ENCODE assay signal across 1 cellular context in the genomic region with DNA sequence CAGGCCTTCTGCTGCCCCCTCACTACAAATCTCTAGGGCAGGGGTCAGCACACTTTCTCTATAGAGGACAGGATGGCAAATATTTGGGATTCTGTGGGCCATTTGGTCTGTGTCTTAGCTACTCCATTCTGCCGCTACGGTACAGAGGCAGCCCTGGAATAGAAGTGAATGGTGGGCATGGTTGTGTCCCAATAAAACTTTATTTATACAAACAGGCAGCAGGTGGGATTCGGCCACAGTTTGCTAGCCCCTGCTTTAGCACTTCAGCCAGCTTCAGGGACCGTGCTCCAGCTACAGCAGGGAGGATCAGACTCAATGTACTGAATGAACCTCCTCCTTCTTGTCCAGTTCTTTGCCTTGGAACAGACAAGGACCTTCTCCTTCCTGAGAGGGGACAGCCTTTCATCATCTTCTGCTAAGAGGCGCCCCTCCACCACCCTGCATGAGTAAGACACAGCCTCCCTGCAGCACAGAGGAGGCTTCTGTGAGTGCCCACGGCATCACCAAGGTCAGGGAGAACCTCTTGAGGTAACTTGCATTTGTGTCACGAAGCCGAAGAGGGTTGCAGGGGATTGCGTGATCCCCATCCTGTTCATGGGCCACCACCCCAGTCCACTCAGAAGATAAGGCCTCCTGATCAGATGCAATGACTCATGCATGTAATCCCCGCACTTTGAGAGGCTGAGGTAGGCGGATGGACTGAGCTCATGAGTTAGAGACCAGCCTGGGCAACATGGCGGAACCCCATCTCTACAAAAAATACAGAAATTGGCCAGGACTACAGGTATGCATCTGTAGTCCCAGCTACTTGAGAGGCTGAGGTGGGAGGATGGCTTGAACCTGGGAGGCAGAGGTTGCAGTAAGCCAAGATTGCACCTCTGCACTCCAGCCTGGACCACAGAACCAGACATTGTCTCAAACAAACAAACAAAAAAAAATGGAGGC.
TF ChIP-seq lines count a peak whose summit lies in the region.

No MANE protein-coding gene starts in this region.

TF ChIP-seq in K562, 482 proteins besides CTCF, POLR2A, EP300 and RAD21 (continued from another document):
- TF ChIP-seq, protein P1, sequence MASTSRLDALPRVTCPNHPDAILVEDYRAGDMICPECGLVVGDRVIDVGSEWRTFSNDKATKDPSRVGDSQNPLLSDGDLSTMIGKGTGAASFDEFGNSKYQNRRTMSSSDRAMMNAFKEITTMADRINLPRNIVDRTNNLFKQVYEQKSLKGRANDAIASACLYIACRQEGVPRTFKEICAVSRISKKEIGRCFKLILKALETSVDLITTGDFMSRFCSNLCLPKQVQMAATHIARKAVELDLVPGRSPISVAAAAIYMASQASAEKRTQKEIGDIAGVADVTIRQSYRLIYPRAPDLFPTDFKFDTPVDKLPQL (IDR thresholded peaks at IDR 0.05; ENCODE audit: extremely low read depth, insufficient read length), result no peak
- peak; percentile 51; the same call in 1 of the 2 replicates for TF ChIP-seq C11orf30 (IDR thresholded peaks at IDR 0.05; ENCODE audit: low read depth)
- TF ChIP-seq ZNF75A (CRISPR knock-in tag; IDR thresholded peaks at IDR 0.05), result no peak
- peak; percentile 84 for TF ChIP-seq NEUROD1 (IDR thresholded peaks at IDR 0.05; ENCODE audit: borderline replicate concordance, low read depth, low read length, partially characterized antibody)
- TF ChIP-seq ZNF41 (CRISPR knock-in tag; conservative IDR thresholded peaks at IDR 0.05), result peak; percentile 65; the same call in 1 of the 2 replicates
- TF ChIP-seq KLF1 (tag; IDR thresholded peaks at IDR 0.05), result peak; percentile 68
- peak; percentile 60; the same call in 1 of the 2 replicates for TF ChIP-seq BHLHE40 (IDR thresholded peaks at IDR 0.05; ENCODE audit: low read length)
- TF ChIP-seq MYNN (IDR thresholded peaks at IDR 0.05), result no peak
- TF ChIP-seq MYNN (CRISPR knock-in tag; IDR thresholded peaks at IDR 0.05), result no peak
- no peak for TF ChIP-seq CBFB (CRISPR knock-in tag; IDR thresholded peaks at IDR 0.05)
- TF ChIP-seq, protein P2, sequence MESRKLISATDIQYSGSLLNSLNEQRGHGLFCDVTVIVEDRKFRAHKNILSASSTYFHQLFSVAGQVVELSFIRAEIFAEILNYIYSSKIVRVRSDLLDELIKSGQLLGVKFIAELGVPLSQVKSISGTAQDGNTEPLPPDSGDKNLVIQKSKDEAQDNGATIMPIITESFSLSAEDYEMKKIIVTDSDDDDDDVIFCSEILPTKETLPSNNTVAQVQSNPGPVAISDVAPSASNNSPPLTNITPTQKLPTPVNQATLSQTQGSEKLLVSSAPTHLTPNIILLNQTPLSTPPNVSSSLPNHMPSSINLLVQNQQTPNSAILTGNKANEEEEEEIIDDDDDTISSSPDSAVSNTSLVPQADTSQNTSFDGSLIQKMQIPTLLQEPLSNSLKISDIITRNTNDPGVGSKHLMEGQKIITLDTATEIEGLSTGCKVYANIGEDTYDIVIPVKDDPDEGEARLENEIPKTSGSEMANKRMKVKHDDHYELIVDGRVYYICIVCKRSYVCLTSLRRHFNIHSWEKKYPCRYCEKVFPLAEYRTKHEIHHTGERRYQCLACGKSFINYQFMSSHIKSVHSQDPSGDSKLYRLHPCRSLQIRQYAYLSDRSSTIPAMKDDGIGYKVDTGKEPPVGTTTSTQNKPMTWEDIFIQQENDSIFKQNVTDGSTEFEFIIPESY (CRISPR knock-in tag; IDR thresholded peaks at IDR 0.05), result peak; percentile 78
- no peak for TF ChIP-seq HMGN3 (IDR thresholded peaks at IDR 0.05; ENCODE audit: borderline replicate concordance, extremely low read depth, insufficient read length, low read depth, low read length)
- TF ChIP-seq TAF7 (tag; IDR thresholded peaks at IDR 0.05), result peak; percentile 42
- TF ChIP-seq ZZZ3 (IDR thresholded peaks at IDR 0.05), result no peak
- 0 out of 2 replicates have a peak, but pooled peaks have one; percentile 13 for TF ChIP-seq PTRF (tag; IDR thresholded peaks at IDR 0.05)
- peak; percentile 59 for TF ChIP-seq BRD9 (IDR thresholded peaks at IDR 0.05; ENCODE audit: low read depth, partially characterized antibody)
- TF ChIP-seq DNMT1 (IDR thresholded peaks at IDR 0.05), result no peak
- TF ChIP-seq ZNF121 (CRISPR knock-in tag; conservative IDR thresholded peaks at IDR 0.05), result no peak
- TF ChIP-seq TCF7 (IDR thresholded peaks at IDR 0.05; ENCODE audit: borderline replicate concordance), result no peak
- peak; percentile 43; the same call in 1 of the 2 replicates for TF ChIP-seq HCFC1 (IDR thresholded peaks at IDR 0.05; ENCODE audit: low read depth, low read length)
- peak; percentile 98 for TF ChIP-seq FOSL1 (tag; conservative IDR thresholded peaks at IDR 0.05)
- TF ChIP-seq RUNX1 (IDR thresholded peaks at IDR 0.05; ENCODE audit: low read depth), result no peak
